Comparison of ENCODE assay signal across 22 cellular contexts in the genomic region with DNA sequence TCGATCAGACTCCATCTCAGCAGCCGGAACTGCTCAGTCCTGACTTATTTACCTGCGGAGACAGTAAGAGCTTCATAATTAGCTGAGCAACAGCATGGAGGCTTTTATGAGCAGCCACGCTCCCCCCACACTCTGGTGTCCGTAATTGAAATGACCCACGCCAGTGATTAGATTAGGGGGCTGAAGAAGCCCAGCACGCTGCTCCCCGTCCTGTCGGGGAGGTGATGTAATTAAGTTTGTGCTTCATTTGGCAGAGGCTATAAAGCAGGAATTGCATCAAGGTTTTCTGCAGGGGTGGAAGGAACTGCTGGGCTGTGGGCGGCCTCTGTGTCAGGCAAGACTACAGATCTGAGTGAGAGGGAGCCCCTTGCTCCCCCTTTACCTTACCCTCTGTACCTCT. TPM values are rescaled to one million over a fixed set of nuclear protein-coding genes. Genes with fewer than 3 reads are reported as not detected.
A peak's percentile ranks its signal among the peaks of the same experiment; 100 is the strongest.
DNase-seq lines count a peak whose midpoint lies in the region; ATAC-seq, FAIRE-seq and TF ChIP-seq lines count a peak whose summit lies in the region.
"Had no signal": no experiment of that assay in that cellular context is flagged by ENCODE, and none has a peak within 500 bp of the region (broad histone marks: within the 10 kb centered on the region; RNA-seq: fewer than 3 reads in every experiment).

No MANE protein-coding gene starts in this region.

- DNase-seq in CD14-positive monocyte (ENCODE audit: low spot score): no peak
- peak in 1 of 2 experiments; percentile 46 for DNase-seq in HL-60 (ENCODE audit: low read depth in 1 of 2, low spot score in 1 of 2)
- no peak for DNase-seq in H1 (ENCODE audit: low read depth in 1 of 2, low spot score in 2 of 2)
- DNase-seq in neuronal stem cell (ENCODE audit: low spot score): no peak
- DNase-seq in NCI-H82 (lab: John Stamatoyannopoulos, UW): no peak
- no peak for DNase-seq in esophagus squamous epithelium (lab: John Stamatoyannopoulos, UW)
- no peak for DNase-seq in activated naive CD4-positive, alpha-beta T cell treated with anti-CD3 and anti-CD28 coated beads, Interleukin-2, amount 50 U/mL, for 16 hours
- DNase-seq: DND-41, IMR-90, NCI-H1105 treated with DMSO at 0.1 percent for 48 hours, NCI-H187 treated with DMSO at 0.1 percent for 48 hours, PC-3, SIG-M5, SW 1271 had no signal

- H3K36me3 ChIP-seq in H1 (ENCODE audit: control insufficient read depth in 2 of 4, insufficient read depth in 4 of 4, low read length in 3 of 4) (no peaks in the 10 kb centered on the region), neuronal stem cell (replicated peaks in 1 of 2; ENCODE audit: control insufficient read depth in 2 of 2, insufficient read depth in 2 of 2, low read length in 2 of 2) (no peaks in the 10 kb centered on the region), esophagus squamous epithelium (no peaks in the 10 kb centered on the region)
- H3K36me3 ChIP-seq: BLaER1 treated with 17β-estradiol and CSF1 and Interleukin-3, amounts not matched to agents 10 nM and 100 nM had no signal

- TF ChIP-seq EP300 in H1 (IDR thresholded peaks at IDR 0.05; ENCODE audit: borderline replicate concordance in 1 of 2, low read depth in 2 of 2, low read length in 2 of 2): no peak

- H3K27ac ChIP-seq in HL-60 (replicated peaks) (peak overlapping the region; percentile 56), H1 (ENCODE audit: low read depth, low read length) (no peak overlapping the region), neuronal stem cell (replicated peaks; ENCODE audit: low read length) (no peak overlapping the region), esophagus squamous epithelium (no peak overlapping the region)
- H3K27ac ChIP-seq: BLaER1 treated with 17β-estradiol and CSF1 and Interleukin-3, amounts not matched to agents 10 nM and 100 nM; RWPE1 had no signal

- no peak overlapping the region for H4K5ac ChIP-seq in H1 (ENCODE audit: insufficient read length, low read depth, low read length)

- FAIRE-seq in H1 (lab: Jason Lieb, UNC): no peak
- FAIRE-seq: HTR-8/SVneo had no signal

- H3K9me3 ChIP-seq in H1 (ENCODE audit: insufficient read depth in 2 of 2, low read depth in 1 of 2, low read length in 1 of 2) (no peaks in the 10 kb centered on the region), neuronal stem cell (replicated peaks in 1 of 2; ENCODE audit: control insufficient read depth in 2 of 2, insufficient read depth in 1 of 2, low read depth in 1 of 2, low read length in 2 of 2) (no peaks in the 10 kb centered on the region), esophagus squamous epithelium (no peaks in the 10 kb centered on the region)
- H3K9me3 ChIP-seq: BLaER1 treated with 17β-estradiol and CSF1 and Interleukin-3, amounts not matched to agents 10 nM and 100 nM had no signal

- CTCF ChIA-PET in H1 (lab: Charles Lee; ENCODE audit: partially characterized antibody): interaction anchor here (0.7 to 2.9 kb wide), 6 partner anchors 10 to 56 kb away, joined by 3 to 22 read pairs (median 3); a partner anchor contains a TSS

- H2BK120ac ChIP-seq in H1 (replicated peaks; ENCODE audit: low read depth, low read length) (no peak overlapping the region), neuronal stem cell (ENCODE audit: low read depth, low read length) (no peak overlapping the region)

- peak overlapping the region; percentile 40 to 90 for H3K4me3 Mint-ChIP-seq in CD14-positive monocyte

- H3K9ac ChIP-seq in H1 (replicated peaks in 1 of 4; ENCODE audit: extremely low read depth in 1 of 4, low read depth in 3 of 4, low read length in 3 of 4) (no peak overlapping the region), neuronal stem cell (ENCODE audit: low read depth, low read length, poor library complexity) (no peak overlapping the region)
- H3K9ac ChIP-seq: BLaER1 treated with 17β-estradiol and CSF1 and Interleukin-3, amounts not matched to agents 10 nM and 100 nM had no signal

- H2BK20ac ChIP-seq in H1 (ENCODE audit: low read length): peak overlapping the region; percentile 67

- no peak overlapping the region for H4K8ac ChIP-seq in H1 (ENCODE audit: extremely low read depth, insufficient read depth, low read length)
- H4K8ac ChIP-seq in neuronal stem cell (ENCODE audit: low read depth, low read length): no peak overlapping the region

- TF ChIP-seq RAD21 in H1 (IDR thresholded peaks at IDR 0.05 in 1 of 2, conservative IDR thresholded peaks at IDR 0.05 in 1 of 2; ENCODE audit: low read depth in 2 of 2, low read length in 2 of 2): no peak

- POLR2A ChIA-PET in H1 (lab: Charles Lee; ENCODE audit: partially characterized antibody): interaction anchor here (0.6 to 1.0 kb wide), 2 partner anchors 37 to 39 kb away, joined by 3 read pairs; no protein-coding TSS in a partner anchor

- TF ChIP-seq POLR2A in H1 (IDR thresholded peaks at IDR 0.05; ENCODE audit: control extremely low read depth in 1 of 2, low read depth in 2 of 2, low read length in 2 of 2): no peak
- no peak for TF ChIP-seq POLR2A in esophagus squamous epithelium (IDR thresholded peaks at IDR 0.05)

- H3K27me3 Mint-ChIP-seq in CD14-positive monocyte (ENCODE audit: low read depth in 3 of 3): peaks cover 0 to 4% (median 0%) of the 10 kb centered on the region in 3 donors

- H3K56ac ChIP-seq in H1 (replicated peaks; ENCODE audit: insufficient read length, low read depth, low read length): no peak overlapping the region

- H3K79me2 ChIP-seq in H1 (ENCODE audit: control insufficient read depth in 1 of 2, insufficient read depth in 2 of 2, low read length in 2 of 2): no peaks in the 10 kb centered on the region

- H3K79me1 ChIP-seq in H1 (ENCODE audit: low read depth, low read length): no peaks in the 10 kb centered on the region
- no peaks in the 10 kb centered on the region for H3K79me1 ChIP-seq in neuronal stem cell (ENCODE audit: low read depth, low read length)

- no peak overlapping the region for H3K4me2 ChIP-seq in H1 (ENCODE audit: insufficient read depth in 1 of 2, low read depth in 2 of 2, low read length in 2 of 2)
- H3K4me2 ChIP-seq in neuronal stem cell (ENCODE audit: insufficient read depth, low read length, poor library complexity, severe bottlenecking): no peak overlapping the region

- peak overlapping the region; percentile 49 for H4K91ac ChIP-seq in H1 (replicated peaks; ENCODE audit: insufficient read length, low read length)
- H4K91ac ChIP-seq in neuronal stem cell (ENCODE audit: low read depth, low read length, poor library complexity): no peak overlapping the region

- peaks cover 27% of the 10 kb centered on the region for H3K4me1 Mint-ChIP-seq in CD14-positive monocyte

- intact Hi-C loops in CD14-positive monocyte (cut with micrococcal nuclease): no loop called here
- intact Hi-C loops in esophagus squamous epithelium (cut with DNase I): no loop called here

- H2BK12ac ChIP-seq in H1 (ENCODE audit: low read depth, low read length) (peak overlapping the region; percentile 30; the same call in 1 of the 2 replicates), neuronal stem cell (ENCODE audit: low read length) (no peak overlapping the region)

- no peaks in the 10 kb centered on the region for H3K9me3 Mint-ChIP-seq in CD14-positive monocyte

- no peaks in the 10 kb centered on the region for H3K23me2 ChIP-seq in H1 (ENCODE audit: low read depth, low read length)

- H2AK5ac ChIP-seq in H1 (ENCODE audit: low read depth, low read length) (no peak overlapping the region), neuronal stem cell (ENCODE audit: low read depth, low read length) (no peak overlapping the region)

- H3K27ac Mint-ChIP-seq in CD14-positive monocyte: peak overlapping the region in 4 of 7 donors; percentile 4 to 60 (median 44)

- no peaks in the 10 kb centered on the region for H4K20me1 ChIP-seq in H1 (replicated peaks in 1 of 2; ENCODE audit: control insufficient read depth in 1 of 2, insufficient read depth in 2 of 2, low read length in 2 of 2)
- H4K20me1 ChIP-seq: BLaER1 treated with 17β-estradiol and CSF1 and Interleukin-3, amounts not matched to agents 10 nM and 100 nM had no signal

- peaks cover under 1 to 11% (median 4%) of the 10 kb centered on the region in 4 experiments for H3K4me1 ChIP-seq in H1 (replicated peaks in 1 of 4; ENCODE audit: control insufficient read depth in 3 of 4, insufficient read depth in 4 of 4, low read length in 3 of 4)
- H3K4me1 ChIP-seq in neuronal stem cell (ENCODE audit: control insufficient read depth in 2 of 2, insufficient read depth in 1 of 2, low read depth in 1 of 2, low read length in 2 of 2): peaks cover 0 to 5% of the 10 kb centered on the region in 2 donors
- H3K4me1 ChIP-seq in esophagus squamous epithelium: no peaks in the 10 kb centered on the region

- no peaks in the 10 kb centered on the region for H3K36me3 Mint-ChIP-seq in CD14-positive monocyte

- H3K23ac ChIP-seq in H1 (ENCODE audit: insufficient read length) (no peak overlapping the region), neuronal stem cell (ENCODE audit: low read depth, low read length, poor library complexity) (no peak overlapping the region)

- ATAC-seq in HG02884 (IDR thresholded peaks at IDR 0.05; ENCODE audit: unreplicated experiment): no peak
- ATAC-seq: PC-3 had no signal

- TF ChIP-seq CTCF in CD14-positive monocyte (IDR thresholded peaks at IDR 0.05) (no peak), HL-60 (IDR thresholded peaks at IDR 0.05; ENCODE audit: insufficient read depth, low read length) (no peak), H1 (IDR thresholded peaks at IDR 0.05; ENCODE audit: control extremely low read depth in 1 of 3, insufficient read depth in 1 of 3, low read depth in 1 of 3, low read length in 3 of 3) (no peak), esophagus squamous epithelium (IDR thresholded peaks at IDR 0.05) (no peak)

- H3K4ac ChIP-seq in H1 (replicated peaks; ENCODE audit: insufficient read length, low read depth, low read length) (no peak overlapping the region), neuronal stem cell (ENCODE audit: low read length) (no peak overlapping the region)

- H3K14ac ChIP-seq in H1 (ENCODE audit: insufficient read length): no peak overlapping the region
- H3K14ac ChIP-seq in neuronal stem cell (ENCODE audit: low read length): no peak overlapping the region

- peak overlapping the region; percentile 20; the same call in 1 of the 2 replicates for H2BK15ac ChIP-seq in H1 (ENCODE audit: low read length)
- H2BK15ac ChIP-seq in neuronal stem cell (ENCODE audit: low read length): no peak overlapping the region

- H2AFZ ChIP-seq in H1 (ENCODE audit: low read length) (peak overlapping the region; percentile 79; the same call in 1 of the 2 replicates), neuronal stem cell (ENCODE audit: low read length) (no peak overlapping the region)

- peak overlapping the region; percentile 63 for H3K18ac ChIP-seq in H1 (ENCODE audit: extremely low read depth, low read length)
- H3K18ac ChIP-seq in neuronal stem cell (ENCODE audit: low read length): peak overlapping the region; percentile 31

- no peaks in the 10 kb centered on the region for H3K27me3 ChIP-seq in HL-60 (ENCODE audit: insufficient read depth, poor library complexity, severe bottlenecking)
- H3K27me3 ChIP-seq in H1 (replicated peaks in 1 of 4; ENCODE audit: control insufficient read depth in 3 of 4, extremely low read depth in 1 of 4, insufficient read depth in 3 of 4, low read length in 3 of 4): peaks cover 0 to 2% (median 0%) of the 10 kb centered on the region in 4 experiments; a peak in 2 of 7 replicates
- H3K27me3 ChIP-seq in neuronal stem cell (ENCODE audit: control insufficient read depth in 3 of 3, insufficient read depth in 3 of 3, low read depth in 1 of 3, low read length in 3 of 3): peaks cover 0 to 42% (median 0%) of the 10 kb centered on the region in 3 experiments
- H3K27me3 ChIP-seq in esophagus squamous epithelium: peaks cover 0 to 47% (median 0%) of the 10 kb centered on the region in 4 donors
- H3K27me3 ChIP-seq: BLaER1 treated with 17β-estradiol and CSF1 and Interleukin-3, amounts not matched to agents 10 nM and 100 nM had no signal

- no peak overlapping the region for H2BK5ac ChIP-seq in H1 (ENCODE audit: low read depth, low read length)
- peak overlapping the region; percentile 27 for H2BK5ac ChIP-seq in neuronal stem cell (ENCODE audit: low read length)

- H3K4me3 ChIP-seq in HL-60 (replicated peaks; ENCODE audit: insufficient read depth, low read length): no peak overlapping the region
- no peak overlapping the region for H3K4me3 ChIP-seq in H1 (ENCODE audit: extremely low read depth in 1 of 4, insufficient read depth in 2 of 4, low read depth in 3 of 4, low read length in 4 of 4)
- no peak overlapping the region for H3K4me3 ChIP-seq in neuronal stem cell (ENCODE audit: low read length in 2 of 2)
- H3K4me3 ChIP-seq in esophagus squamous epithelium: no peak overlapping the region
- H3K4me3 ChIP-seq: BLaER1 treated with 17β-estradiol and CSF1 and Interleukin-3, amounts not matched to agents 10 nM and 100 nM had no signal

- 82% methylated on average over 10 of the region's 10 CpGs; no CpG with 5 or more reads in 1 of the 2 experiments for WGBS in H1 (ENCODE audit: extremely low coverage in 1 of 2, insufficient coverage in 1 of 2, insufficient read length in 1 of 2, insufficient replicate concordance in 2 of 2, low coverage in 1 of 2, low lambda C conversion rate in 2 of 2, missing lambda C conversion rate in 1 of 2), 2 experiments
- WGBS in neuronal stem cell (ENCODE audit: extremely low coverage in 2 of 2, insufficient read length in 2 of 2, insufficient replicate concordance in 1 of 2), 2 donors: no CpG with 5 or more reads among the region's 10 CpGs
- 45 to 70% methylated on average over 2 of the region's 10 CpGs for WGBS in esophagus squamous epithelium, 2 donors

RNA-seq across cellular contexts. Expression of a gene that starts 22.8 kb away (rescaled TPM):
- polyA plus RNA-seq in CD14-positive monocyte (not detected), H1 (2011; rRNA removed) (8.9 and 9.3 TPM in 2 replicates)
- 6.5 and 7.5 TPM in 2 replicates for total RNA-seq in H1 (2021; fragmentation: NEBNext Ultra II Directional; extraction: Animal tissue kit (Norgen Biotek cat#: 25700))
- polyA plus RNA-seq in H1 (2011; cell fraction: cytosol; rRNA removed): 8.3 TPM
- 9.4 TPM for polyA plus RNA-seq in H1 (2011; cell fraction: nucleus; rRNA removed)
- polyA plus RNA-seq in H1 (2012, experiment 1 of 2): 5.6 to 8.5 TPM (median 7.1 TPM) in 4 replicates
- 7.9 TPM for polyA plus RNA-seq in H1 (2012, experiment 2 of 2)
- polyA plus RNA-seq in H1 (2013, experiment 1 of 2): 6.6 TPM
- polyA plus RNA-seq in H1 (2013, experiment 2 of 2): 7.9 TPM
- 9.5 and 11.4 TPM in 2 replicates for polyA minus RNA-seq in H1 (2011; rRNA and poly(A)+ RNA removed)
- 2.8 TPM for polyA minus RNA-seq in H1 (2011; cell fraction: cytosol; rRNA and poly(A)+ RNA removed)
- 4.7 TPM for polyA minus RNA-seq in H1 (2011; cell fraction: nucleus; rRNA and poly(A)+ RNA removed)
- polyA plus RNA-seq in neuronal stem cell (2013, experiment 1 of 2): 0.21 TPM
- polyA plus RNA-seq in neuronal stem cell (2013, experiment 2 of 2): 0.18 TPM
- not detected for total RNA-seq in esophagus squamous epithelium
- total RNA-seq: A673, G401, H4, IMR-90, M059J, PC-3 had no signal
- polyA plus RNA-seq: IMR-90 had no signal

RNA-seq across cellular contexts. Expression of a gene that starts 47.5 kb away (rescaled TPM):
- polyA plus RNA-seq in CD14-positive monocyte (under 1 TPM in 1 of 2 donors, not detected in 1; 0.14 TPM), H1 (2011; rRNA removed) (not detected in 2 replicates)
- not detected in 2 replicates for total RNA-seq in H1 (2021; fragmentation: NEBNext Ultra II Directional; extraction: Animal tissue kit (Norgen Biotek cat#: 25700))
- not detected for polyA plus RNA-seq in H1 (2011; cell fraction: cytosol; rRNA removed)
- not detected for polyA plus RNA-seq in H1 (2011; cell fraction: nucleus; rRNA removed)
- polyA plus RNA-seq in H1 (2012, experiment 1 of 2): not detected in 4 replicates
- polyA plus RNA-seq in H1 (2012, experiment 2 of 2): not detected
- polyA plus RNA-seq in H1 (2013, experiment 1 of 2): not detected
- not detected for polyA plus RNA-seq in H1 (2013, experiment 2 of 2)
- polyA minus RNA-seq in H1 (2011; rRNA and poly(A)+ RNA removed): not detected in 2 replicates
- not detected for polyA minus RNA-seq in H1 (2011; cell fraction: cytosol; rRNA and poly(A)+ RNA removed)
- not detected for polyA minus RNA-seq in H1 (2011; cell fraction: nucleus; rRNA and poly(A)+ RNA removed)
- polyA plus RNA-seq in neuronal stem cell (2013, experiment 1 of 2): not detected
- not detected for polyA plus RNA-seq in neuronal stem cell (2013, experiment 2 of 2)
- under 1 TPM in 3 of 4 donors, not detected in 1; 0.15 to 0.64 (median 0.19) TPM for total RNA-seq in esophagus squamous epithelium
- total RNA-seq: A673, G401, H4, IMR-90, M059J, PC-3 had no signal
- polyA plus RNA-seq: IMR-90 had no signal
